1 cellular context compared by ENCODE assay signal in the genomic region with DNA sequence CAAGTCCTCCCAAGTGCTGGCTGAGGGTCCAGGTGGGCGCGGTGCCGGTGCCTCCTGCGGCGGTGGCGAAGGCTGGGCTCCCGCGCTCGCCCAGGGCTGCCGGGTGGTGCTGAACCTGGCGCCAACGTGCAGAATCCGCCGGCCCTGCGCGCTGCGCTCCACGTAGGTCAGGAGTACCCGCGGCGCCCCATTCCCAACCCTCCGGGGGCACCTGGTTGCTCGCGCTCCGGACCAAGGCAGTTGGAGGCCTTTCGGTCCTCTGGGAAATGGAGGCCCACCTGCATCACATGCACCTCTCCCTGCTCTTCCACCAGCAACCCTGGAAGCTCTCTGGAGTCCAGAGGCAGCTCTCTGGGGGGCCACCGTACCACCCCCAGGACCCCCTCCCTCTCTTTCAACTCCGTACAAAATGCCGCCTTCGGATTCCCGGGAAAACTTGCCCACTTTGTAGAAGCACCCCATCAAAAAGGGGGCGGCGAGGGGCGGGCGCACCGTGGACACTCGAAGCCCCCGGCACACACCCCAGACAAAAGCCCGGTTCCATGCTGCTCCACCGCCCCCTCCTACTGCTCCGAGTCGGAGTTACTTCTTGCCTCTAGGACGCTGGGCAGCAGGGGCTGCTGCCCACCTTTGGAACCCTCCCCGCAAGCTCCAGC.
TF ChIP-seq lines count a peak whose summit lies in the region.

No MANE protein-coding gene starts in this region.

TF ChIP-seq in HepG2, 621 proteins besides CTCF, POLR2A, EP300 and RAD21:
- TF ChIP-seq, protein P1, sequence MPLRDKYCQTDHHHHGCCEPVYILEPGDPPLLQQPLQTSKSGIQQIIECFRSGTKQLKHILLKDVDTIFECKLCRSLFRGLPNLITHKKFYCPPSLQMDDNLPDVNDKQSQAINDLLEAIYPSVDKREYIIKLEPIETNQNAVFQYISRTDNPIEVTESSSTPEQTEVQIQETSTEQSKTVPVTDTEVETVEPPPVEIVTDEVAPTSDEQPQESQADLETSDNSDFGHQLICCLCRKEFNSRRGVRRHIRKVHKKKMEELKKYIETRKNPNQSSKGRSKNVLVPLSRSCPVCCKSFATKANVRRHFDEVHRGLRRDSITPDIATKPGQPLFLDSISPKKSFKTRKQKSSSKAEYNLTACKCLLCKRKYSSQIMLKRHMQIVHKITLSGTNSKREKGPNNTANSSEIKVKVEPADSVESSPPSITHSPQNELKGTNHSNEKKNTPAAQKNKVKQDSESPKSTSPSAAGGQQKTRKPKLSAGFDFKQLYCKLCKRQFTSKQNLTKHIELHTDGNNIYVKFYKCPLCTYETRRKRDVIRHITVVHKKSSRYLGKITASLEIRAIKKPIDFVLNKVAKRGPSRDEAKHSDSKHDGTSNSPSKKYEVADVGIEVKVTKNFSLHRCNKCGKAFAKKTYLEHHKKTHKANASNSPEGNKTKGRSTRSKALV (CRISPR knock-in tag; IDR thresholded peaks at IDR 0.05): peak; percentile 84; the same call in 1 of the 2 replicates
- TF ChIP-seq ZNF883 (CRISPR knock-in tag; IDR thresholded peaks at IDR 0.05; ENCODE audit: not compliant biosample characterization) (peak; percentile 6), ZNF850 (CRISPR knock-in tag; conservative IDR thresholded peaks at IDR 0.05) (no peak)
